In genomic region chr10:32156031-32156495, GRCh38 we compare ENCODE assay signal across 21 cellular contexts.
"Had no signal": no experiment of that assay in that cellular context is flagged by ENCODE, and none has a peak within 500 bp of the region (broad histone marks: within the 10 kb centered on the region; RNA-seq: fewer than 3 reads in every experiment).

No MANE protein-coding gene starts in this region.

- DNase-seq: activated B cell treated with CpG ODN at 0.5 μM for 24 hours; activated CD4-positive, alpha-beta T cell treated with anti-CD3 and anti-CD28 coated beads for 36 hours; activated CD4-positive, alpha-beta T cell treated with anti-CD3 and anti-CD28 coated beads, Interleukin-2, amount 50 U/mL, for 4 hours; activated CD8-positive, alpha-beta memory T cell treated with anti-CD3 and anti-CD28 coated beads, Interleukin-2, amount 50 U/mL, for 48 hours; activated naive CD4-positive, alpha-beta T cell; activated T-cell treated with anti-CD3 and anti-CD28 coated beads, Interleukin-2, amount 50 U/mL, for 4 hours; adrenal gland; small intestine; stimulated activated CD4-positive, alpha-beta T cell treated with anti-CD3 and anti-CD28 coated beads, Interleukin-2, amount 100 ng/mL, for 48 hours; stimulated activated naive CD4-positive, alpha-beta T cell; T-helper 9 cell; testis; upper lobe of left lung had no signal

- H3K4me1 Mint-ChIP-seq: activated B cell treated with CpG ODN at 0.5 μM for 24 hours, memory B cell had no signal

- H3K36me3 ChIP-seq: adrenal gland, upper lobe of left lung had no signal

- H3K9ac ChIP-seq: parathyroid adenoma had no signal

- H3K27ac Mint-ChIP-seq: activated B cell treated with CpG ODN at 0.5 μM for 24 hours; activated CD4-positive, alpha-beta T cell treated with anti-CD3 and anti-CD28 coated beads for 36 hours; activated naive CD8-positive, alpha-beta T cell; activated T-helper 2 cell treated with anti-CD3 and anti-CD28 coated beads, Interferon-gamma antibody, Interleukin-2, Interleukin-4, amounts not matched to agents 10 μg/mL and 5 μg/mL and 100 μg/mL, durations not matched to agents 14 hours and 24 hours and 36 hours; memory B cell; nephron had no signal

- H3K27ac ChIP-seq: coronary artery, parathyroid adenoma, testis, upper lobe of left lung had no signal

- ATAC-seq: activated CD4-positive, alpha-beta T cell treated with anti-CD3 and anti-CD28 coated beads for 36 hours; activated T-cell treated with anti-CD3 and anti-CD28 coated beads, Interleukin-2, amount 50 U/mL, for 4 hours; left colon; sciatic nerve had no signal

- H3K9me3 ChIP-seq: testis, upper lobe of left lung had no signal

- H3K36me3 Mint-ChIP-seq: memory B cell had no signal

- H3K27me3 ChIP-seq: adrenal gland, testis, upper lobe of left lung had no signal

- H3K27me3 Mint-ChIP-seq: activated B cell treated with CpG ODN at 0.5 μM for 24 hours; activated CD4-positive, alpha-beta T cell treated with anti-CD3 and anti-CD28 coated beads for 36 hours had no signal

- H3K4me3 ChIP-seq: adrenal gland, coronary artery, testis, upper lobe of left lung had no signal

- H3K4me1 ChIP-seq: parathyroid adenoma, testis, upper lobe of left lung had no signal

- H3K4me3 Mint-ChIP-seq: activated B cell treated with CpG ODN at 0.5 μM for 24 hours; activated CD4-positive, alpha-beta T cell treated with anti-CD3 and anti-CD28 coated beads for 36 hours; activated naive CD8-positive, alpha-beta T cell; activated T-cell treated with anti-CD3 and anti-CD28 coated beads, Interleukin-2, amount 50 U/mL, for 4 hours; memory B cell; nephron had no signal
